1 cellular context compared by ENCODE assay signal in genomic region chr19:42150353-42150752, GRCh38.
TF ChIP-seq lines count a peak whose summit lies in the region.

No MANE protein-coding gene starts in this region.

TF ChIP-seq in HepG2, 621 proteins besides CTCF, POLR2A, EP300 and RAD21 (continued from another document):
- TF ChIP-seq ZNF878 (CRISPR knock-in tag; IDR thresholded peaks at IDR 0.05) (no peak), NONO (IDR thresholded peaks at IDR 0.05) (no peak), NONO (CRISPR knock-in tag; conservative IDR thresholded peaks at IDR 0.05) (no peak), AHR (CRISPR knock-in tag; IDR thresholded peaks at IDR 0.05) (no peak), JDP2 (CRISPR knock-in tag; IDR thresholded peaks at IDR 0.05; ENCODE audit: borderline replicate concordance) (no peak), ZNF276 (CRISPR knock-in tag; IDR thresholded peaks at IDR 0.05; ENCODE audit: low read depth) (no peak)
